17 cellular contexts compared by ENCODE assay signal in genomic region chr1:226211181-226211580, GRCh38. TPM values are rescaled to one million over a fixed set of nuclear protein-coding genes. Genes with fewer than 3 reads are reported as not detected.
A peak's percentile ranks its signal among the peaks of the same experiment; 100 is the strongest.
DNase-seq lines count a peak whose midpoint lies in the region; ATAC-seq, FAIRE-seq and TF ChIP-seq lines count a peak whose summit lies in the region.
"Had no signal": no experiment of that assay in that cellular context is flagged by ENCODE, and none has a peak within 500 bp of the region (broad histone marks: within the 10 kb centered on the region; RNA-seq: fewer than 3 reads in every experiment).

No MANE protein-coding gene starts in this region.

- H3K9ac ChIP-seq in Karpas-422 (ENCODE audit: low read length) (no peak overlapping the region), mesendoderm (ENCODE audit: low read length) (peak overlapping the region; percentile 31)

- peaks cover 32% of the 10 kb centered on the region for H3K4me1 ChIP-seq in GM23338 (ENCODE audit: insufficient read depth)
- peaks cover 33% of the 10 kb centered on the region for H3K4me1 ChIP-seq in Karpas-422 (ENCODE audit: low read length)
- peaks cover 37% of the 10 kb centered on the region for H3K4me1 ChIP-seq in mesendoderm (ENCODE audit: control insufficient read depth, low read depth, low read length)

- H3K27me3 ChIP-seq in GM23338 (ENCODE audit: insufficient read depth) (peaks cover 7% of the 10 kb centered on the region; the same call in 1 of the 2 replicates), Karpas-422 (ENCODE audit: low read length) (no peaks in the 10 kb centered on the region), mesendoderm (ENCODE audit: insufficient read depth, low read length, poor library complexity) (no peaks in the 10 kb centered on the region)

- 0 out of 2 replicates have a peak, but pooled peaks cover 4% of the 10 kb centered on the region for H3F3A ChIP-seq in GM23338 (replicated peaks; ENCODE audit: low read depth)

- H3K9me3 ChIP-seq in Karpas-422 (ENCODE audit: low read length) = no peaks in the 10 kb centered on the region

- H3K27ac Mint-ChIP-seq in GM23338 = no peak overlapping the region
- H3K27ac Mint-ChIP-seq: B cell; CD4-positive, alpha-beta memory T cell had no signal

- H3K4me3 ChIP-seq in GM23338 (no peak overlapping the region), Karpas-422 (ENCODE audit: low read length) (no peak overlapping the region), mesendoderm (ENCODE audit: low read length) (no peak overlapping the region)

- peak overlapping the region; percentile 23 for H2AK5ac ChIP-seq in mesendoderm (ENCODE audit: low read length)

- H3K79me2 ChIP-seq in GM23338 (replicated peaks; ENCODE audit: insufficient read depth) = no peaks in the 10 kb centered on the region
- H3K79me2 ChIP-seq in Karpas-422 (ENCODE audit: low read length) = no peaks in the 10 kb centered on the region
- no peaks in the 10 kb centered on the region for H3K79me2 ChIP-seq in mesendoderm (ENCODE audit: control insufficient read depth, insufficient read depth, low read length)

- H3K9me3 Mint-ChIP-seq in GM23338 = no peaks in the 10 kb centered on the region
- H3K9me3 Mint-ChIP-seq: CD4-positive, alpha-beta memory T cell had no signal

- no peaks in the 10 kb centered on the region for H3K36me3 ChIP-seq in GM23338 (ENCODE audit: insufficient read depth)
- no peaks in the 10 kb centered on the region for H3K36me3 ChIP-seq in Karpas-422 (ENCODE audit: insufficient read depth, low read length)
- H3K36me3 ChIP-seq in mesendoderm (ENCODE audit: control insufficient read depth, insufficient read depth, low read length) = no peaks in the 10 kb centered on the region

- DNase-seq in GM23338 (ENCODE audit: low spot score) (no peak), Karpas-422 (no peak), cerebellum (ENCODE audit: low spot score) (peak; percentile 51), mesendoderm (no peak), D721Med (ENCODE audit: insufficient read length, low spot score) (no peak)
- DNase-seq in central memory CD4-positive, alpha-beta T cell = no peak
- DNase-seq: CD4-positive, alpha-beta memory T cell; COR-L47; DMS79 had no signal

- H2BK15ac ChIP-seq in mesendoderm (replicated peaks; ENCODE audit: low read depth) = no peak overlapping the region

- H3K4me2 ChIP-seq in GM23338 (peak overlapping the region; percentile 67; the same call in 1 of the 2 replicates), Karpas-422 (ENCODE audit: low read depth, low read length, poor library complexity, severe bottlenecking) (no peak overlapping the region), mesendoderm (ENCODE audit: low read length) (peak overlapping the region; percentile 4)

- H4K20me1 ChIP-seq in GM23338 (replicated peaks; ENCODE audit: insufficient read depth) (no peaks in the 10 kb centered on the region), Karpas-422 (ENCODE audit: insufficient read depth, low read depth, low read length) (no peaks in the 10 kb centered on the region)

- ATAC-seq in GM23338 (no peak), GM21360 (IDR thresholded peaks at IDR 0.05; ENCODE audit: unreplicated experiment) (no peak)
- ATAC-seq: HCT116 had no signal

- no peak overlapping the region for H3K23ac ChIP-seq in mesendoderm (ENCODE audit: low read length)

- H2AFZ ChIP-seq in GM23338 = 0 out of 2 replicates have a peak overlapping the region, but pooled peaks have one; percentile 28
- peak overlapping the region; percentile 29; the same call in 1 of the 2 replicates for H2AFZ ChIP-seq in Karpas-422 (ENCODE audit: low read length)

- peak overlapping the region; percentile 22 for H3K18ac ChIP-seq in mesendoderm (ENCODE audit: low read length)

- no peaks in the 10 kb centered on the region for H3K79me1 ChIP-seq in mesendoderm (ENCODE audit: low read length)

- no CpG with 5 or more reads among the region's 3 CpGs for WGBS in mesendoderm (ENCODE audit: extremely low coverage, insufficient coverage, low lambda C conversion rate)

- peaks cover 16% of the 10 kb centered on the region for H3K27me3 Mint-ChIP-seq in GM23338 (ENCODE audit: insufficient read depth, low read depth, poor library complexity)
- H3K27me3 Mint-ChIP-seq: B cell; CD4-positive, alpha-beta memory T cell had no signal

- no peak overlapping the region for H3K4me3 Mint-ChIP-seq in GM23338
- H3K4me3 Mint-ChIP-seq: B cell; CD4-positive, alpha-beta memory T cell had no signal

- no peak for FAIRE-seq in D721Med (lab: Jason Lieb, UNC)
- FAIRE-seq: A204.1, G401.6, GM12891, GM19239, H54 had no signal

- H2BK120ac ChIP-seq in mesendoderm (ENCODE audit: low read depth, low read length) = peak overlapping the region; percentile 24

- peaks cover 43% of the 10 kb centered on the region for H3K4me1 Mint-ChIP-seq in GM23338
- H3K4me1 Mint-ChIP-seq: CD4-positive, alpha-beta memory T cell had no signal

- H3K27ac ChIP-seq in GM23338 (ENCODE audit: low read depth) (no peak overlapping the region), Karpas-422 (ENCODE audit: low read length) (no peak overlapping the region), mesendoderm (ENCODE audit: low read depth, low read length) (peak overlapping the region; percentile 82)

- peak overlapping the region; percentile 82 for H3K56ac ChIP-seq in mesendoderm (ENCODE audit: low read length)

- H4K8ac ChIP-seq in mesendoderm (ENCODE audit: low read depth, low read length) = no peak overlapping the region

- H3K36me3 Mint-ChIP-seq in GM23338 (ENCODE audit: low read depth) = no peaks in the 10 kb centered on the region
- H3K36me3 Mint-ChIP-seq: CD4-positive, alpha-beta memory T cell had no signal

- peak overlapping the region; percentile 25 for H3K4ac ChIP-seq in mesendoderm (ENCODE audit: low read depth, low read length)

- H4K5ac ChIP-seq in mesendoderm (ENCODE audit: low read length) = peak overlapping the region; percentile 23

- TF ChIP-seq CTCF in GM23338 (conservative IDR thresholded peaks at IDR 0.05; ENCODE audit: low read depth in 2 of 2) (no peak), D721Med (IDR thresholded peaks at IDR 0.05; ENCODE audit: insufficient read depth, missing control alignments) (no peak)

- peak overlapping the region; percentile 99 for H2BK5ac ChIP-seq in mesendoderm (ENCODE audit: low read length)

- H3K9me2 ChIP-seq in GM23338 (ENCODE audit: insufficient read depth) = no peaks in the 10 kb centered on the region; the same call in 1 of the 2 replicates
- H3K9me2 ChIP-seq in Karpas-422 (replicated peaks; ENCODE audit: insufficient read depth, low read length) = no peaks in the 10 kb centered on the region

RNA-seq across cellular contexts. Expression of gene MIXL1, which starts 12.3 kb away (rescaled TPM):
- total RNA-seq in GM23338 (2014; rRNA removed; shearing (Covaris generic)) = 0.97 and 2.6 TPM in 2 replicates
- 0.66 and 1.0 TPM in 2 replicates for polyA plus RNA-seq in GM23338 (2016; fragmentation: Nextera tagmentation; extraction: Ambion mirVana)
- 9.2 and 20.8 TPM in 2 replicates for total RNA-seq in Karpas-422 (2014; rRNA removed; shearing (Covaris generic); ENCODE audit: low replicate concordance)
- total RNA-seq in cerebellum = 0.18 TPM
- 950 TPM for polyA plus RNA-seq in mesendoderm (2013, experiment 1 of 2)
- 825 TPM for polyA plus RNA-seq in mesendoderm (2013, experiment 2 of 2)
- total RNA-seq: CD4-positive, alpha-beta memory T cell had no signal
- polyA plus RNA-seq: CD4-positive, alpha-beta memory T cell had no signal

RNA-seq across cellular contexts. Expression of gene ACBD3, which starts 24.6 kb away (rescaled TPM):
- 36.2 and 37.2 TPM in 2 replicates for total RNA-seq in GM23338 (2014; rRNA removed; shearing (Covaris generic))
- 17.1 and 17.9 TPM in 2 replicates for polyA plus RNA-seq in GM23338 (2016; fragmentation: Nextera tagmentation; extraction: Ambion mirVana)
- 20.6 and 25.2 TPM in 2 replicates for total RNA-seq in Karpas-422 (2014; rRNA removed; shearing (Covaris generic); ENCODE audit: low replicate concordance)
- total RNA-seq in cerebellum = 32.2 TPM
- polyA plus RNA-seq in mesendoderm (2013, experiment 1 of 2) = 29.2 TPM
- polyA plus RNA-seq in mesendoderm (2013, experiment 2 of 2) = 28.6 TPM
